In the genomic region with DNA sequence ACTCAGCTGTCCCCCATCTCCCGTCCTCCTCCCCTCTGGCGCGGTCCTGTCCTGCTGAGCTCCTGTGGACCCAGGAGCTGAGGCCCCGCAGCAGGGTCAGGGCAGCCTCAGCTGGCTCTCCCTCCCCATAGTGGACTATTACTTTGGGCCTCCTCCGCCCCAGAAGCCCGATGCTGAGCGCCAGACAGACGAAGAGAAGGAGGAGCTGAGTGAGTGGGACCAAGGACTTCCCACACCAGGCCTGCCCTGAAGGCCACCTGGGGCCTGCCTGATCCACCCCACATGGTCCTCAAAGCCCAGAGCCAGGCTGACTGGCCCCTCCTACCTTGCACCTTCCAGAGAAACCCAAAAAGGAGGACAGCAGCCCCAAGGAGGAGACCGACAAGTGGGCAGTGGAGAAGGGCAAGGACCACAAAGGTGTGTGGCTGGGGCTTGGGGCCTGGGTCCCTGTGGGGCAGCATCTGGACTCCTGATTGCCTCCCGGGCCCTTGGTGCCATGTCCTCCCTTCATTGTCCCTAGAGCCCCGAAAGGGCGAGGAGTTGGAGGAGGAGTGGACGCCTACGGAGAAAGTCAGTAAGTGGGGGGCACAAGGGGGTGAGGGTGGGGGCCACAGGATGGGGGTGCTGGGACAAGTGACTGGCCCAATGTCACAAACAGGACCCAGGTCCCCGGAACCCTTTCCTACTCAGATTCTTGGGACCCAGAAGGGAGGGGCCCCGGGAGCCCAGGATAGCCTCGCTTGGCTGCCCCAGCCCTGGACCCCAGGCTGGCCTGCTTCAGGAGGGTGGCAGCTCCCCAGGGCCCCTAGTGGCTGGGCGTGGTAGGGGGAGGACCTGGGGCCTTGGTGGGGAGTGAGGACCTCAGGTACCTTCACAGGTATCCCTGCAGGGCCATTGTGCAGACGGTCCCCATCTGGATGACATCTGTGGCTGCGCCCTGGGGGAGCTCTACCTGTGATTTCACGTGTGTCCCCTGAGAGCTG, we compare ENCODE assay signal across 1 cellular context.
TF ChIP-seq lines count a peak whose summit lies in the region.

No MANE protein-coding gene starts in this region.

TF ChIP-seq in K562, 482 proteins besides CTCF, POLR2A, EP300 and RAD21:
- TF ChIP-seq, protein P1, sequence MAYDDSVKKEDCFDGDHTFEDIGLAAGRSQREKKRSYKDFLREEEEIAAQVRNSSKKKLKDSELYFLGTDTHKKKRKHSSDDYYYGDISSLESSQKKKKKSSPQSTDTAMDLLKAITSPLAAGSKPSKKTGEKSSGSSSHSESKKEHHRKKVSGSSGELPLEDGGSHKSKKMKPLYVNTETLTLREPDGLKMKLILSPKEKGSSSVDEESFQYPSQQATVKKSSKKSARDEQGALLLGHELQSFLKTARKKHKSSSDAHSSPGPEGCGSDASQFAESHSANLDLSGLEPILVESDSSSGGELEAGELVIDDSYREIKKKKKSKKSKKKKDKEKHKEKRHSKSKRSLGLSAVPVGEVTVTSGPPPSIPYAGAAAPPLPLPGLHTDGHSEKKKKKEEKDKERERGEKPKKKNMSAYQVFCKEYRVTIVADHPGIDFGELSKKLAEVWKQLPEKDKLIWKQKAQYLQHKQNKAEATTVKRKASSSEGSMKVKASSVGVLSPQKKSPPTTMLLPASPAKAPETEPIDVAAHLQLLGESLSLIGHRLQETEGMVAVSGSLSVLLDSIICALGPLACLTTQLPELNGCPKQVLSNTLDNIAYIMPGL (CRISPR knock-in tag; IDR thresholded peaks at IDR 0.05), result no peak
- no peak for TF ChIP-seq KLF6 (CRISPR knock-in tag; IDR thresholded peaks at IDR 0.05; ENCODE audit: borderline replicate concordance)
